1 cellular context compared by ENCODE assay signal in genomic region chr11:75350743-75351540, GRCh38.
TF ChIP-seq lines count a peak whose summit lies in the region.

No MANE protein-coding gene starts in this region.

TF ChIP-seq in HepG2, 621 proteins besides CTCF, POLR2A, EP300 and RAD21 (continued from another document and continues in another):
- TF ChIP-seq ZNF563 (CRISPR knock-in tag; IDR thresholded peaks at IDR 0.05) (no peak; the same call in 1 of the 2 replicates), RXRA (CRISPR knock-in tag; IDR thresholded peaks at IDR 0.05) (peak; percentile 51; the same call in 1 of the 2 replicates), ZFAT (CRISPR knock-in tag; conservative IDR thresholded peaks at IDR 0.05) (no peak), KMT2A (CRISPR knock-in tag; IDR thresholded peaks at IDR 0.05) (0 out of 2 replicates have a peak, but pooled peaks have one; percentile 27), CBX5 (CRISPR knock-in tag; IDR thresholded peaks at IDR 0.05; ENCODE audit: borderline replicate concordance) (no peak), ZSCAN21 (CRISPR knock-in tag; IDR thresholded peaks at IDR 0.05; ENCODE audit: borderline replicate concordance) (no peak; the same call in 1 of the 2 replicates), PBX3 (CRISPR knock-in tag; IDR thresholded peaks at IDR 0.05; ENCODE audit: borderline replicate concordance) (no peak), ATF5 (CRISPR knock-in tag; IDR thresholded peaks at IDR 0.05; ENCODE audit: low read depth) (no peak), FOXM1 (CRISPR knock-in tag; IDR thresholded peaks at IDR 0.05) (no peak), TOPORS (CRISPR knock-in tag; IDR thresholded peaks at IDR 0.05) (0 out of 2 replicates have a peak, but pooled peaks have one; percentile 12), ZGPAT (CRISPR knock-in tag; IDR thresholded peaks at IDR 0.05) (no peak; the same call in 1 of the 2 replicates), ZNF414 (CRISPR knock-in tag; IDR thresholded peaks at IDR 0.05) (no peak; the same call in 1 of the 2 replicates), POLR2AphosphoS5 (IDR thresholded peaks at IDR 0.05; ENCODE audit: low read depth, low read length) (no peak), ZNF569 (CRISPR knock-in tag; IDR thresholded peaks at IDR 0.05; ENCODE audit: borderline replicate concordance) (no peak), MYC (CRISPR knock-in tag; IDR thresholded peaks at IDR 0.05; ENCODE audit: borderline replicate concordance) (peak; percentile 80; the same call in 1 of the 2 replicates), ZNF546 (CRISPR knock-in tag; conservative IDR thresholded peaks at IDR 0.05) (no peak), ZNF18 (CRISPR knock-in tag; IDR thresholded peaks at IDR 0.05; ENCODE audit: insufficient replicate concordance) (peak; percentile 27), YEATS2 (CRISPR knock-in tag; IDR thresholded peaks at IDR 0.05; ENCODE audit: borderline replicate concordance) (0 out of 2 replicates have a peak, but pooled peaks have one; percentile 12), DR1 (CRISPR knock-in tag; IDR thresholded peaks at IDR 0.05) (no peak), ZNF101 (CRISPR knock-in tag; IDR thresholded peaks at IDR 0.05; ENCODE audit: borderline replicate concordance, low read depth) (no peak), ELF4 (CRISPR knock-in tag; IDR thresholded peaks at IDR 0.05; ENCODE audit: borderline replicate concordance) (no peak), ATM (IDR thresholded peaks at IDR 0.05; ENCODE audit: borderline replicate concordance) (no peak), CREBL2 (CRISPR knock-in tag; IDR thresholded peaks at IDR 0.05; ENCODE audit: borderline replicate concordance) (no peak; the same call in 1 of the 2 replicates), ZNF724P (CRISPR knock-in tag; IDR thresholded peaks at IDR 0.05; ENCODE audit: borderline replicate concordance) (no peak), MNT (IDR thresholded peaks at IDR 0.05) (peak; percentile 45), EHMT2 (IDR thresholded peaks at IDR 0.05; ENCODE audit: borderline replicate concordance, low read depth, low read length) (no peak), PCBP1 (IDR thresholded peaks at IDR 0.05; ENCODE audit: borderline replicate concordance, low read depth, low read length) (no peak), AKNA (CRISPR knock-in tag; IDR thresholded peaks at IDR 0.05; ENCODE audit: borderline replicate concordance) (no peak), AGO1 (IDR thresholded peaks at IDR 0.05; ENCODE audit: low read depth, low read length, poor library complexity, severe bottlenecking) (no peak), MXI1 (IDR thresholded peaks at IDR 0.05; ENCODE audit: borderline replicate concordance, low read depth, low read length) (no peak), CREB1 (IDR thresholded peaks at IDR 0.05) (no peak), CREB1 (CRISPR knock-in tag; IDR thresholded peaks at IDR 0.05) (no peak), ZNF605 (CRISPR knock-in tag; IDR thresholded peaks at IDR 0.05) (0 out of 2 replicates have a peak, but pooled peaks have one; percentile 42), LBX2 (CRISPR knock-in tag; IDR thresholded peaks at IDR 0.05; ENCODE audit: borderline replicate concordance) (no peak), ZNF501 (CRISPR knock-in tag; IDR thresholded peaks at IDR 0.05) (peak; percentile 16; the same call in 1 of the 2 replicates), ZSCAN12 (CRISPR knock-in tag; IDR thresholded peaks at IDR 0.05) (no peak), IRF2 (CRISPR knock-in tag; IDR thresholded peaks at IDR 0.05) (0 out of 2 replicates have a peak, but pooled peaks have one; percentile 27), MAX (IDR thresholded peaks at IDR 0.05) (peak; percentile 68), ZFP37 (CRISPR knock-in tag; IDR thresholded peaks at IDR 0.05; ENCODE audit: borderline replicate concordance) (no peak), ZBTB26 (CRISPR knock-in tag; IDR thresholded peaks at IDR 0.05; ENCODE audit: borderline replicate concordance) (no peak), GABPA (IDR thresholded peaks at IDR 0.05; ENCODE audit: low read depth, low read length) (no peak), GABPA (CRISPR knock-in tag; IDR thresholded peaks at IDR 0.05; ENCODE audit: low read depth) (no peak), HDAC6 (IDR thresholded peaks at IDR 0.05; ENCODE audit: low read depth, low read length) (no peak), ZNF672 (CRISPR knock-in tag; IDR thresholded peaks at IDR 0.05) (no peak; the same call in 1 of the 2 replicates), ONECUT2 (CRISPR knock-in tag; IDR thresholded peaks at IDR 0.05) (no peak), ZBTB3 (CRISPR knock-in tag; IDR thresholded peaks at IDR 0.05; ENCODE audit: borderline replicate concordance, low read depth) (no peak)
